In genomic region chr21:46024983-46025860, GRCh38 we compare ENCODE assay signal across 12 cellular contexts. TPM values are rescaled to one million over a fixed set of nuclear protein-coding genes. Genes with fewer than 3 reads are reported as not detected.
DNase-seq lines count a peak whose midpoint lies in the region; ATAC-seq lines count a peak whose summit lies in the region.
"Had no signal": no experiment of that assay in that cellular context is flagged by ENCODE, and none has a peak within 500 bp of the region (broad histone marks: within the 10 kb centered on the region; RNA-seq: fewer than 3 reads in every experiment).

No MANE protein-coding gene starts in this region.

- peak overlapping the region; percentile 75 for H3K9ac ChIP-seq in adipocyte (ENCODE audit: low read length)

- intact Hi-C loops in activated T-helper 1 cell treated with anti-CD3 and anti-CD28 coated beads, Interleukin-12 subunit alpha, Interleukin-12 subunit beta, Interleukin-2, Interleukin-4 antibody, amounts not matched to agents 30 ng/mL and 10 ng/mL and 1 ng/mL, durations not matched to agents 14 hours and 24 hours and 36 hours (cut with micrococcal nuclease), result no loop called here

- no peaks in the 10 kb centered on the region for H3K36me3 ChIP-seq in adipocyte (ENCODE audit: control insufficient read depth, insufficient read depth, low read length, severe bottlenecking)
- H3K36me3 ChIP-seq: WERI-Rb-1 had no signal

- H3K27me3 Mint-ChIP-seq in activated T-helper 1 cell treated with anti-CD3 and anti-CD28 coated beads, Interleukin-12 subunit alpha, Interleukin-12 subunit beta, Interleukin-2, Interleukin-4 antibody, amounts not matched to agents 30 ng/mL and 10 ng/mL and 1 ng/mL, durations not matched to agents 14 hours and 24 hours and 36 hours (ENCODE audit: insufficient read depth), result peaks cover 24% of the 10 kb centered on the region

- H3K27me3 ChIP-seq in adipocyte (replicated peaks; ENCODE audit: control insufficient read depth, insufficient read depth, low read length), result no peaks in the 10 kb centered on the region

- ATAC-seq in GM18873 (IDR thresholded peaks at IDR 0.05; ENCODE audit: low FRiP score, unreplicated experiment), result no peak
- ATAC-seq: naive thymus-derived CD8-positive, alpha-beta T cell had no signal

- DNase-seq in ELR (ENCODE audit: low read depth), result peak; percentile 52
- DNase-seq in adipocyte (ENCODE audit: low read depth), result peak; percentile 71
- peak; percentile 38 for DNase-seq in glomerular visceral epithelial cell (ENCODE audit: extremely low spot score)
- DNase-seq in renal cortical epithelial cell (ENCODE audit: low read depth), result peak; percentile 56
- DNase-seq in activated T-helper 1 cell treated with anti-CD3 and anti-CD28 coated beads, Interleukin-12 subunit alpha, Interleukin-12 subunit beta, Interleukin-2, Interleukin-4 antibody, amounts not matched to agents 30 ng/mL and 10 ng/mL and 1 ng/mL, durations not matched to agents 14 hours and 24 hours and 36 hours (ENCODE audit: low spot score), result no peak
- DNase-seq in effector CD8-positive, alpha-beta T cell (lab: John Stamatoyannopoulos, UW), result no peak
- no peak for DNase-seq in dermis blood vessel endothelial cell
- DNase-seq: COR-L47; naive thymus-derived CD8-positive, alpha-beta T cell; NCI-H446 treated with DMSO at 0.1 percent for 48 hours; WERI-Rb-1 had no signal

- H3K4me1 Mint-ChIP-seq in activated T-helper 1 cell treated with anti-CD3 and anti-CD28 coated beads, Interleukin-12 subunit alpha, Interleukin-12 subunit beta, Interleukin-2, Interleukin-4 antibody, amounts not matched to agents 30 ng/mL and 10 ng/mL and 1 ng/mL, durations not matched to agents 14 hours and 24 hours and 36 hours (ENCODE audit: low read depth), result no peaks in the 10 kb centered on the region
- H3K4me1 Mint-ChIP-seq: naive thymus-derived CD8-positive, alpha-beta T cell had no signal

- H3K4me1 ChIP-seq in adipocyte (ENCODE audit: control insufficient read depth, insufficient read depth, low read length), result peaks cover 66% of the 10 kb centered on the region

- H3K9me3 ChIP-seq in adipocyte (ENCODE audit: control insufficient read depth, low read length), result peaks cover 5% of the 10 kb centered on the region

- peak overlapping the region; percentile 18 for H3K4me3 ChIP-seq in adipocyte (ENCODE audit: low read length)

- H3K27ac Mint-ChIP-seq in activated T-helper 1 cell treated with anti-CD3 and anti-CD28 coated beads, Interleukin-12 subunit alpha, Interleukin-12 subunit beta, Interleukin-2, Interleukin-4 antibody, amounts not matched to agents 30 ng/mL and 10 ng/mL and 1 ng/mL, durations not matched to agents 14 hours and 24 hours and 36 hours, result no peak overlapping the region
- H3K27ac Mint-ChIP-seq: naive thymus-derived CD8-positive, alpha-beta T cell had no signal

- H3K36me3 Mint-ChIP-seq in activated T-helper 1 cell treated with anti-CD3 and anti-CD28 coated beads, Interleukin-12 subunit alpha, Interleukin-12 subunit beta, Interleukin-2, Interleukin-4 antibody, amounts not matched to agents 30 ng/mL and 10 ng/mL and 1 ng/mL, durations not matched to agents 14 hours and 24 hours and 36 hours (ENCODE audit: low read depth), result peaks cover 2% of the 10 kb centered on the region

- H3K4me3 Mint-ChIP-seq in activated T-helper 1 cell treated with anti-CD3 and anti-CD28 coated beads, Interleukin-12 subunit alpha, Interleukin-12 subunit beta, Interleukin-2, Interleukin-4 antibody, amounts not matched to agents 30 ng/mL and 10 ng/mL and 1 ng/mL, durations not matched to agents 14 hours and 24 hours and 36 hours, result no peak overlapping the region
- H3K4me3 Mint-ChIP-seq: naive thymus-derived CD8-positive, alpha-beta T cell had no signal

- peaks cover 5% of the 10 kb centered on the region for H3K9me3 Mint-ChIP-seq in activated T-helper 1 cell treated with anti-CD3 and anti-CD28 coated beads, Interleukin-12 subunit alpha, Interleukin-12 subunit beta, Interleukin-2, Interleukin-4 antibody, amounts not matched to agents 30 ng/mL and 10 ng/mL and 1 ng/mL, durations not matched to agents 14 hours and 24 hours and 36 hours

RNA-seq across cellular contexts. Expression of gene COL6A1, which starts 43.7 kb away (rescaled TPM):
- 52.1 and 53.2 TPM in 2 replicates for total RNA-seq in renal cortical epithelial cell
- 0.42 and 0.62 TPM in 2 replicates for total RNA-seq in activated T-helper 1 cell treated with anti-CD3 and anti-CD28 coated beads, Interleukin-12 subunit alpha, Interleukin-12 subunit beta, Interleukin-2, Interleukin-4 antibody, amounts not matched to agents 30 ng/mL and 10 ng/mL and 1 ng/mL, durations not matched to agents 14 hours and 24 hours and 36 hours
- total RNA-seq in dermis blood vessel endothelial cell, result 8.5 and 32.7 TPM in 2 replicates

Comparison
In these comparisons a context has a peak if more than half of its experiments do, and no peak if none do; other contexts are left out.
1. DNase-seq: peak in ELR (single experiment), adipocyte (single experiment), glomerular visceral epithelial cell (single experiment) and renal cortical epithelial cell (single experiment); none in activated T-helper 1 cell treated with anti-CD3 and anti-CD28 coated beads, Interleukin-12 subunit alpha, Interleukin-12 subunit beta, Interleukin-2, Interleukin-4 antibody, amounts not matched to agents 30 ng/mL and 10 ng/mL and 1 ng/mL, durations not matched to agents 14 hours and 24 hours and 36 hours (single experiment), effector CD8-positive, alpha-beta T cell (single experiment) and dermis blood vessel endothelial cell (single experiment).